In the genomic region with DNA sequence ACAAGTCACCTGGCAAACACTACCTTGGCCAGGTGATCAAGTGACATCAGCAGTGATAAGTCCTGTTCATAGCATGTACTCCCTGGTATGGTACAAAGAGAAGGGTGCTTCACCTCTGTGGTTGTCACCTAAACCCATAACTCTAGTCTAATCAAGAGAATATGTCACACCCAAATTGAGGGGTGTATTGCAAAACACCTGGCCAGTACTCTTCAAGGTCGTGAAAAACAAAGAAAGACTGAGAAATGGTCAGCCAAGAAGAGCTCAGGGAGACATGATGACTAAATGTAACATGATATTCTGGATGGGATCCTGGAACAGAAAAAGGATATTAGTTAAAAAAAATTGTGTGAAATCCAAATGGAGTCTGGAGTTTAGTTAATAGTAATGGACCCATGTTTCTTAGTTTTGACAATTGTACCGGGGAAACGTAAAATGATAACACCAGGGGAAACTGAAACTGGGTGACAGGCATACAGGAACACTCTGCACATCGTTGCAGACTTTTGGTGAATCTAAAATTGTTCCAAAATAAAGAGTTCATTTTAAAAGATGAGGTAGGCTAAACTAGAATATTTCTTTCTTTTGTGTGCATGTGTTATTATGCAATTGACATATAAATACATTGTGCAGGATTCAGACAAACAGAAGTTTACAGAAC, we compare ENCODE assay signal across 17 cellular contexts.
A peak's percentile ranks its signal among the peaks of the same experiment; 100 is the strongest.
DNase-seq lines count a peak whose midpoint lies in the region; TF ChIP-seq lines count a peak whose summit lies in the region.
"Had no signal": no experiment of that assay in that cellular context is flagged by ENCODE, and none has a peak within 500 bp of the region (broad histone marks: within the 10 kb centered on the region; RNA-seq: fewer than 3 reads in every experiment).

No MANE protein-coding gene starts in this region.

- H3K27me3 ChIP-seq in left ventricle myocardium inferior (ENCODE audit: low read depth): peaks cover 33% of the 10 kb centered on the region
- H3K27me3 ChIP-seq: ascending aorta, suprapubic skin had no signal

- peak; percentile 23 for DNase-seq in ELR (ENCODE audit: low read depth)
- peak; percentile 52 for DNase-seq in NCI-H2029 (lab: John Stamatoyannopoulos, UW)
- DNase-seq in cardiac fibroblast (ENCODE audit: low read depth in 2 of 2): peak; percentile 71 to 73
- peak; percentile 57 for DNase-seq in renal cortical epithelial cell (ENCODE audit: low read depth)
- DNase-seq in head of caudate nucleus: no peak
- no peak for DNase-seq in superior temporal gyrus (ENCODE audit: extremely low spot score)
- no peak for DNase-seq in A172 (ENCODE audit: low spot score)
- no peak for DNase-seq in left ventricle myocardium inferior
- DNase-seq: activated CD4-positive, alpha-beta T cell treated with anti-CD3 and anti-CD28 coated beads, Interleukin-2, amount 10 ng/mL, durations not matched to agents 7 days and 5 days; CD4-positive, alpha-beta T cell; effector CD4-positive, alpha-beta T cell; NCI-H1092; NCI-H345; right cardiac atrium; T-helper 17 cell had no signal

- no peaks in the 10 kb centered on the region for H3K9me3 ChIP-seq in left ventricle myocardium inferior (replicated peaks)
- H3K9me3 ChIP-seq: ascending aorta, suprapubic skin had no signal

- no peak overlapping the region for H3K4me3 ChIP-seq in cardiac fibroblast (replicated peaks in 1 of 2; ENCODE audit: low read depth in 2 of 2, low read length in 2 of 2)
- H3K4me3 ChIP-seq in left ventricle myocardium inferior: no peak overlapping the region
- H3K4me3 ChIP-seq: ascending aorta, suprapubic skin had no signal

- TF ChIP-seq CTCF in cardiac fibroblast (IDR thresholded peaks at IDR 0.05; ENCODE audit: low read depth, low read length): no peak
- TF ChIP-seq CTCF in left ventricle myocardium inferior (IDR thresholded peaks at IDR 0.05; ENCODE audit: borderline replicate concordance): no peak

- no peak overlapping the region for H3K27ac ChIP-seq in left ventricle myocardium inferior (replicated peaks)
- H3K27ac ChIP-seq: ascending aorta, suprapubic skin had no signal

- no peaks in the 10 kb centered on the region for H3K36me3 ChIP-seq in left ventricle myocardium inferior
- H3K36me3 ChIP-seq: ascending aorta, suprapubic skin had no signal

- H3K4me1 ChIP-seq in left ventricle myocardium inferior: no peaks in the 10 kb centered on the region
- H3K4me1 ChIP-seq: ascending aorta had no signal

- intact Hi-C loops in head of caudate nucleus (cut with DNase I) (loop anchor here (10.0 kb wide), 2 partner anchors 175 to 765 kb away; no protein-coding TSS in a partner anchor), left ventricle myocardium inferior (cut with micrococcal nuclease) (no loop called here)

Comparison
In these comparisons a context has a peak if more than half of its experiments do, and no peak if none do; other contexts are left out.
1. DNase-seq: peak in ELR (single experiment), NCI-H2029 (single experiment), cardiac fibroblast (2 of 2) and renal cortical epithelial cell (single experiment); none in head of caudate nucleus (0 of 42), superior temporal gyrus (single experiment), A172 (single experiment) and left ventricle myocardium inferior (single experiment).